ENCODE assay signal across 8 cellular contexts in genomic region chr17:55421179-55421934, GRCh38. TPM values are rescaled to one million over a fixed set of nuclear protein-coding genes. Genes with fewer than 3 reads are reported as not detected.
DNase-seq lines count a peak whose midpoint lies in the region; ATAC-seq and TF ChIP-seq lines count a peak whose summit lies in the region.

Gene MMD (minus strand): TSS chr17:55421835. CDS start chr17:55421695, 140 bp downstream.

- H3K4me3 ChIP-seq in HUES6 (ENCODE audit: low read depth, low read length), result peak within 1 kb of the TSS; percentile 98
- peak within 1 kb of the TSS; percentile 90 for H3K4me3 ChIP-seq in fibroblast of pulmonary artery (replicated peaks; ENCODE audit: low read depth, low read length)
- peak within 1 kb of the TSS; percentile 80 for H3K4me3 ChIP-seq in neural progenitor cell

- peaks cover 2% of the 10 kb centered on the region for H3K27me3 Mint-ChIP-seq in neural progenitor cell (ENCODE audit: insufficient read depth, low read depth)

- H3K4me1 ChIP-seq in HUES6 (ENCODE audit: control insufficient read depth, insufficient read depth, low read length) (peaks cover 12% of the 10 kb centered on the region), neural progenitor cell (peaks cover 9% of the 10 kb centered on the region)

- peaks cover 13% of the 10 kb centered on the region for H3K4me1 Mint-ChIP-seq in neural progenitor cell

- peak; percentile 64 for DNase-seq in ELF-1 (ENCODE audit: low read depth, low spot score)
- DNase-seq in activated CD4-positive, CD25-positive, alpha-beta regulatory T cell treated with anti-CD3 and anti-CD28 coated beads, Interleukin-2, amount 50 U/mL, for 72 hours, result peak; percentile 40
- DNase-seq in fibroblast of pulmonary artery (ENCODE audit: low read depth), result no peak
- no peak for DNase-seq in neural progenitor cell (ENCODE audit: low spot score)
- no peak for DNase-seq in GM13977 (ENCODE audit: low spot score)
- DNase-seq in NCI-H2227 treated with DMSO at 0.1 percent for 48 hours (lab: John Stamatoyannopoulos, UW), result no peak

- H3K79me2 ChIP-seq in neural progenitor cell (ENCODE audit: low read depth), result peaks cover 50% of the 10 kb centered on the region

- peaks cover 34% of the 10 kb centered on the region for H3K36me3 Mint-ChIP-seq in neural progenitor cell

- peak within 1 kb of the TSS; percentile 86 for H3K9ac ChIP-seq in HUES6 (ENCODE audit: low read length)
- peak within 1 kb of the TSS; percentile 43 for H3K9ac ChIP-seq in neural progenitor cell

- ATAC-seq in GM21515 (IDR thresholded peaks at IDR 0.05; ENCODE audit: unreplicated experiment), result peak; percentile 29

- H3K27me3 ChIP-seq in HUES6 (ENCODE audit: control insufficient read depth, insufficient read depth, low read length) (0 out of 2 replicates have a peak, but pooled peaks cover 3% of the 10 kb centered on the region), neural progenitor cell (no peaks in the 10 kb centered on the region)

- H3K36me3 ChIP-seq in HUES6 (ENCODE audit: control insufficient read depth, insufficient read depth, low read length) (peaks cover 3% of the 10 kb centered on the region; the same call in 1 of the 2 replicates), neural progenitor cell (peaks cover 4% of the 10 kb centered on the region)

- peaks cover 16% of the 10 kb centered on the region for H3K9me3 Mint-ChIP-seq in neural progenitor cell

- in situ Hi-C loops in GM13977 (cut with MboI; ENCODE audit: low pct_unique_long_range_greater_than_20kb, low sequenced_read_pairs, unreplicated experiment), result no loop called here

- peak within 1 kb of the TSS; percentile 93 for H3K4me3 Mint-ChIP-seq in neural progenitor cell

- peak within 1 kb of the TSS; percentile 86 for H2AFZ ChIP-seq in neural progenitor cell (replicated peaks)

- no peak for TF ChIP-seq CTCF in fibroblast of pulmonary artery (IDR thresholded peaks at IDR 0.05; ENCODE audit: low read length, missing control alignments)
- no peak for TF ChIP-seq CTCF in neural progenitor cell (IDR thresholded peaks at IDR 0.05)
- TF ChIP-seq CTCF in GM13977 (IDR thresholded peaks at IDR 0.05; ENCODE audit: extremely low read depth, insufficient read depth, missing control alignments), result no peak

- H3K9me3 ChIP-seq in HUES6 (ENCODE audit: control insufficient read depth, insufficient read depth, low read depth, low read length) (no peaks in the 10 kb centered on the region), neural progenitor cell (ENCODE audit: low read depth) (no peaks in the 10 kb centered on the region)

- peak within 1 kb of the TSS; percentile 83 for H3K27ac ChIP-seq in HUES6 (ENCODE audit: low read depth, low read length)
- peak within 1 kb of the TSS; percentile 79 for H3K27ac ChIP-seq in neural progenitor cell

- peak within 1 kb of the TSS; percentile 94 for H3K4me2 ChIP-seq in neural progenitor cell

- H3K27ac Mint-ChIP-seq in neural progenitor cell, result peak within 1 kb of the TSS; percentile 72

- H3F3A ChIP-seq in neural progenitor cell (ENCODE audit: low read depth), result no peaks in the 10 kb centered on the region

- peaks cover 9% of the 10 kb centered on the region for H4K20me1 ChIP-seq in neural progenitor cell (ENCODE audit: low read depth)

RNA-seq across cellular contexts. Expression of gene MMD, which starts in this region (rescaled TPM):
- 73.7 and 122 TPM in 2 replicates for total RNA-seq in neural progenitor cell (ENCODE audit: low replicate concordance)

Comparison
In these comparisons a context has a peak if more than half of its experiments do, and no peak if none do; other contexts are left out.
1. DNase-seq: peak in ELF-1 (single experiment) and activated CD4-positive, CD25-positive, alpha-beta regulatory T cell treated with anti-CD3 and anti-CD28 coated beads, Interleukin-2, amount 50 U/mL, for 72 hours (single experiment); none in fibroblast of pulmonary artery (single experiment), neural progenitor cell (single experiment), GM13977 (single experiment) and NCI-H2227 treated with DMSO at 0.1 percent for 48 hours (single experiment).
2. Peak in every context shown above with its lines, with median percentiles within 50 percentile points of each other: H3K4me3 ChIP-seq.